16 cellular contexts compared by ENCODE assay signal in genomic region chr13:74443623-74444022, GRCh38.
A peak's percentile ranks its signal among the peaks of the same experiment; 100 is the strongest.
DNase-seq lines count a peak whose midpoint lies in the region; ATAC-seq, FAIRE-seq and TF ChIP-seq lines count a peak whose summit lies in the region.
"Had no signal": no experiment of that assay in that cellular context is flagged by ENCODE, and none has a peak within 500 bp of the region (broad histone marks: within the 10 kb centered on the region; RNA-seq: fewer than 3 reads in every experiment).

No MANE protein-coding gene starts in this region.

- no peak for ATAC-seq in activated CD8-positive, alpha-beta memory T cell treated with anti-CD3 and anti-CD28 coated beads, Interleukin-2, amount 10 ng/mL, durations not matched to agents 7 days and 5 days
- no peak for ATAC-seq in GM18907 (IDR thresholded peaks at IDR 0.05; ENCODE audit: unreplicated experiment)

- TF ChIP-seq CTCF in AG04450 (IDR thresholded peaks at IDR 0.05; ENCODE audit: low read depth, low read length) (no peak), bronchial epithelial cell (IDR thresholded peaks at IDR 0.05; ENCODE audit: insufficient read depth, low read length, severe bottlenecking) (no peak), progenitor cell of endocrine pancreas (IDR thresholded peaks at IDR 0.05; ENCODE audit: unreplicated experiment) (no peak)

- no peaks in the 10 kb centered on the region for H3K36me3 ChIP-seq in bronchial epithelial cell (ENCODE audit: control insufficient read depth, insufficient read depth, low read length)
- H3K36me3 ChIP-seq: heart left ventricle, right atrium auricular region, thyroid gland had no signal

- POLR2A ChIA-PET in AG04450 (lab: Yijun Ruan, JAX): interaction anchor here (0.9 kb wide), 1 partner anchor 118 kb away, joined by 3 read pairs; no protein-coding TSS in a partner anchor

- H3K4me3 ChIP-seq in AG04450 (ENCODE audit: low read depth, low read length) (no peak overlapping the region), bronchial epithelial cell (ENCODE audit: low read depth, low read length) (no peak overlapping the region)
- H3K4me3 ChIP-seq: heart left ventricle, right atrium auricular region, thyroid gland had no signal

- no peak overlapping the region for H3K27ac ChIP-seq in AG04450 (ENCODE audit: low read depth, low read length)
- H3K27ac ChIP-seq: heart left ventricle, right atrium auricular region, thyroid gland had no signal

- FAIRE-seq in HTR-8/SVneo (lab: Jason Lieb, UNC) (no peak), bronchial epithelial cell (lab: Jason Lieb, UNC) (no peak)

- DNase-seq in AG04450 (ENCODE audit: low read depth, low spot score) (peak; percentile 60), HTR-8/SVneo (ENCODE audit: insufficient read length, low spot score) (peak; percentile 17), bronchial epithelial cell (ENCODE audit: low read depth) (peak; percentile 92), kidney glomerular epithelial cell (lab: John Stamatoyannopoulos, UW) (peak; percentile 49), foreskin melanocyte (no peak), progenitor cell of endocrine pancreas (ENCODE audit: low spot score, unreplicated experiment) (no peak)
- DNase-seq in activated CD8-positive, alpha-beta memory T cell treated with anti-CD3 and anti-CD28 coated beads, Interleukin-2, amount 10 ng/mL, durations not matched to agents 7 days and 5 days: no peak
- DNase-seq: activated CD4-positive, CD25-positive, alpha-beta regulatory T cell treated with anti-CD3 and anti-CD28 coated beads, Interleukin-2, amount 50 U/mL, for 72 hours; DMS79 treated with DMSO at 0.1 percent for 48 hours; heart left ventricle; NCI-H1105; thyroid gland had no signal

- H3K4me3 Mint-ChIP-seq in activated CD8-positive, alpha-beta memory T cell treated with anti-CD3 and anti-CD28 coated beads, Interleukin-2, amount 10 ng/mL, durations not matched to agents 7 days and 5 days: no peak overlapping the region
- no peak overlapping the region for H3K4me3 Mint-ChIP-seq in progenitor cell of endocrine pancreas (ENCODE audit: low read depth)
- H3K4me3 Mint-ChIP-seq: B cell; central memory CD8-positive, alpha-beta T cell had no signal

- CTCF ChIA-PET in AG04450 (lab: Charles Lee): no interaction called here
- CTCF ChIA-PET in activated CD8-positive, alpha-beta memory T cell treated with anti-CD3 and anti-CD28 coated beads, Interleukin-2, amount 10 ng/mL, durations not matched to agents 7 days and 5 days (lab: Charles Lee): no interaction called here

- H3K27ac Mint-ChIP-seq in activated CD8-positive, alpha-beta memory T cell treated with anti-CD3 and anti-CD28 coated beads, Interleukin-2, amount 10 ng/mL, durations not matched to agents 7 days and 5 days: no peak overlapping the region
- no peak overlapping the region for H3K27ac Mint-ChIP-seq in progenitor cell of endocrine pancreas
- H3K27ac Mint-ChIP-seq: B cell had no signal

- no peaks in the 10 kb centered on the region for H3K9me3 ChIP-seq in AG04450 (ENCODE audit: control insufficient read depth, insufficient read depth, low read length)
- H3K9me3 ChIP-seq: thyroid gland had no signal

- H3K4me1 Mint-ChIP-seq in activated CD8-positive, alpha-beta memory T cell treated with anti-CD3 and anti-CD28 coated beads, Interleukin-2, amount 10 ng/mL, durations not matched to agents 7 days and 5 days: no peaks in the 10 kb centered on the region
- H3K4me1 Mint-ChIP-seq in progenitor cell of endocrine pancreas (ENCODE audit: low read depth): peaks cover 1% of the 10 kb centered on the region
- H3K4me1 Mint-ChIP-seq: B cell; central memory CD8-positive, alpha-beta T cell had no signal

- H3K36me3 Mint-ChIP-seq in activated CD8-positive, alpha-beta memory T cell treated with anti-CD3 and anti-CD28 coated beads, Interleukin-2, amount 10 ng/mL, durations not matched to agents 7 days and 5 days: no peaks in the 10 kb centered on the region
- H3K36me3 Mint-ChIP-seq in progenitor cell of endocrine pancreas (ENCODE audit: insufficient read depth): no peaks in the 10 kb centered on the region

- no peaks in the 10 kb centered on the region for H3K9me3 Mint-ChIP-seq in activated CD8-positive, alpha-beta memory T cell treated with anti-CD3 and anti-CD28 coated beads, Interleukin-2, amount 10 ng/mL, durations not matched to agents 7 days and 5 days (ENCODE audit: low read depth)
- peaks cover 13% of the 10 kb centered on the region for H3K9me3 Mint-ChIP-seq in progenitor cell of endocrine pancreas (ENCODE audit: low read depth)
- H3K9me3 Mint-ChIP-seq: central memory CD8-positive, alpha-beta T cell had no signal

- H3K27me3 Mint-ChIP-seq in activated CD8-positive, alpha-beta memory T cell treated with anti-CD3 and anti-CD28 coated beads, Interleukin-2, amount 10 ng/mL, durations not matched to agents 7 days and 5 days: no peaks in the 10 kb centered on the region
- H3K27me3 Mint-ChIP-seq in progenitor cell of endocrine pancreas: no peaks in the 10 kb centered on the region
- H3K27me3 Mint-ChIP-seq: central memory CD8-positive, alpha-beta T cell had no signal

- no peaks in the 10 kb centered on the region for H3K27me3 ChIP-seq in AG04450 (ENCODE audit: control insufficient read depth, insufficient read depth, low read length)
- no peaks in the 10 kb centered on the region for H3K27me3 ChIP-seq in bronchial epithelial cell (ENCODE audit: control insufficient read depth, insufficient read depth, low read length)
- H3K27me3 ChIP-seq: heart left ventricle, right atrium auricular region, thyroid gland had no signal

Comparison
In these comparisons a context has a peak if more than half of its experiments do, and no peak if none do; other contexts are left out.
1. DNase-seq: peak in AG04450 (single experiment), HTR-8/SVneo (single experiment), bronchial epithelial cell (single experiment) and kidney glomerular epithelial cell (single experiment); none in foreskin melanocyte (single experiment), activated CD8-positive, alpha-beta memory T cell treated with anti-CD3 and anti-CD28 coated beads, Interleukin-2, amount 10 ng/mL, durations not matched to agents 7 days and 5 days (single experiment) and progenitor cell of endocrine pancreas (single experiment).